In genomic region chr3:152417181-152417580, GRCh38 we compare ENCODE assay signal across 16 cellular contexts.
DNase-seq lines count a peak whose midpoint lies in the region; ATAC-seq lines count a peak whose summit lies in the region.
"Had no signal": no experiment of that assay in that cellular context is flagged by ENCODE, and none has a peak within 500 bp of the region (broad histone marks: within the 10 kb centered on the region; RNA-seq: fewer than 3 reads in every experiment).

No MANE protein-coding gene starts in this region.

- ATAC-seq in CD4-positive, CD25-positive, alpha-beta regulatory T cell (ENCODE audit: low read depth in 2 of 2), result no peak
- ATAC-seq in GM19035 (IDR thresholded peaks at IDR 0.05; ENCODE audit: unreplicated experiment) (no peak), GM21515 (IDR thresholded peaks at IDR 0.05; ENCODE audit: unreplicated experiment) (no peak)
- ATAC-seq: GM23338, WTC11 had no signal

- H3K36me3 ChIP-seq in CD4-positive, CD25-positive, alpha-beta regulatory T cell (ENCODE audit: control insufficient read depth, insufficient read depth, low read length), result peaks cover 71% of the 10 kb centered on the region

- H3K4me3 ChIP-seq in CD4-positive, CD25-positive, alpha-beta regulatory T cell (ENCODE audit: low read depth, low read length), result no peak overlapping the region
- H3K4me3 ChIP-seq: BLaER1 treated with 17β-estradiol and CSF1 and Interleukin-3, amounts not matched to agents 10 nM and 100 nM; colonic mucosa; GM23338; suprapubic skin had no signal

- peaks cover 0 to 7% (median 4%) of the 10 kb centered on the region in 7 donors for H3K9me3 Mint-ChIP-seq in CD4-positive, CD25-positive, alpha-beta regulatory T cell
- H3K9me3 Mint-ChIP-seq in activated naive CD8-positive, alpha-beta T cell treated with anti-CD3 and anti-CD28 coated beads for 36 hours, result peaks cover 22% of the 10 kb centered on the region

- H3K27ac Mint-ChIP-seq in CD4-positive, CD25-positive, alpha-beta regulatory T cell, result peak overlapping the region in 2 of 3 donors; percentile 45 to 53
- H3K27ac Mint-ChIP-seq in activated naive CD8-positive, alpha-beta T cell treated with anti-CD3 and anti-CD28 coated beads for 36 hours, result peak overlapping the region; percentile 57
- H3K27ac Mint-ChIP-seq: GM23338, WTC11 had no signal

- H3K4me1 Mint-ChIP-seq in CD4-positive, CD25-positive, alpha-beta regulatory T cell, result peaks cover 45 to 80% (median 60%) of the 10 kb centered on the region in 4 donors
- H3K4me1 Mint-ChIP-seq in activated naive CD8-positive, alpha-beta T cell treated with anti-CD3 and anti-CD28 coated beads for 36 hours, result peaks cover 45% of the 10 kb centered on the region
- H3K4me1 Mint-ChIP-seq: GM23338 had no signal

- DNase-seq in CD4-positive, CD25-positive, alpha-beta regulatory T cell, result no peak
- peak; percentile 27 for DNase-seq in EL
- no peak for DNase-seq in activated naive CD8-positive, alpha-beta T cell treated with anti-CD3 and anti-CD28 coated beads for 36 hours
- peak; percentile 30 for DNase-seq in iris pigment epithelial cell (ENCODE audit: low read depth)
- no peak for DNase-seq in NCI-H82 treated with DMSO at 0.1 percent for 48 hours (lab: John Stamatoyannopoulos, UW; ENCODE audit: unreplicated experiment)
- no peak for DNase-seq in activated CD8-positive, alpha-beta memory T cell treated with anti-CD3 and anti-CD28 coated beads, Interleukin-2, amount 50 U/mL, for 4 hours
- DNase-seq: activated gamma-delta T cell, colonic mucosa, NCI-H1694 treated with DMSO at 0.1 percent for 48 hours, NCI-H526 had no signal

- H3K27me3 Mint-ChIP-seq in CD4-positive, CD25-positive, alpha-beta regulatory T cell, result no peaks in the 10 kb centered on the region
- no peaks in the 10 kb centered on the region for H3K27me3 Mint-ChIP-seq in activated naive CD8-positive, alpha-beta T cell treated with anti-CD3 and anti-CD28 coated beads for 36 hours

- no peaks in the 10 kb centered on the region for H3K27me3 ChIP-seq in CD4-positive, CD25-positive, alpha-beta regulatory T cell (ENCODE audit: control insufficient read depth, insufficient read depth, low read length)
- H3K27me3 ChIP-seq: BLaER1 treated with 17β-estradiol and CSF1 and Interleukin-3, amounts not matched to agents 10 nM and 100 nM; colonic mucosa; suprapubic skin had no signal

- H3K36me3 Mint-ChIP-seq in CD4-positive, CD25-positive, alpha-beta regulatory T cell, result peaks cover 64% of the 10 kb centered on the region
- peaks cover 84% of the 10 kb centered on the region for H3K36me3 Mint-ChIP-seq in activated naive CD8-positive, alpha-beta T cell treated with anti-CD3 and anti-CD28 coated beads for 36 hours

- peak overlapping the region in 2 of 4 donors; percentile 1 to 27 for H3K4me3 Mint-ChIP-seq in CD4-positive, CD25-positive, alpha-beta regulatory T cell
- no peak overlapping the region for H3K4me3 Mint-ChIP-seq in activated naive CD8-positive, alpha-beta T cell treated with anti-CD3 and anti-CD28 coated beads for 36 hours
- H3K4me3 Mint-ChIP-seq: GM23338, WTC11 had no signal

- no peaks in the 10 kb centered on the region for H3K9me3 ChIP-seq in CD4-positive, CD25-positive, alpha-beta regulatory T cell (ENCODE audit: control insufficient read depth in 2 of 2, low read length in 2 of 2)
- H3K9me3 ChIP-seq: colonic mucosa, suprapubic skin had no signal

- H3K27ac ChIP-seq in CD4-positive, CD25-positive, alpha-beta regulatory T cell (ENCODE audit: insufficient read depth, low read length, poor library complexity, severe bottlenecking), result peak overlapping the region; percentile 43
- H3K27ac ChIP-seq: BLaER1 treated with 17β-estradiol and CSF1 and Interleukin-3, amounts not matched to agents 10 nM and 100 nM; colonic mucosa; suprapubic skin had no signal

- H3K4me1 ChIP-seq in CD4-positive, CD25-positive, alpha-beta regulatory T cell (ENCODE audit: control insufficient read depth, insufficient read depth, low read length, poor library complexity, severe bottlenecking), result peaks cover 21% of the 10 kb centered on the region
- H3K4me1 ChIP-seq: BLaER1 treated with 17β-estradiol and CSF1 and Interleukin-3, amounts not matched to agents 10 nM and 100 nM; colonic mucosa; suprapubic skin had no signal

Comparison
In these comparisons a context has a peak if more than half of its experiments do, and no peak if none do; other contexts are left out.
1. DNase-seq: peak in EL (single experiment) and iris pigment epithelial cell (single experiment); none in CD4-positive, CD25-positive, alpha-beta regulatory T cell (0 of 3), activated naive CD8-positive, alpha-beta T cell treated with anti-CD3 and anti-CD28 coated beads for 36 hours (single experiment), NCI-H82 treated with DMSO at 0.1 percent for 48 hours (single experiment) and activated CD8-positive, alpha-beta memory T cell treated with anti-CD3 and anti-CD28 coated beads, Interleukin-2, amount 50 U/mL, for 4 hours (single experiment).